16 cellular contexts compared by ENCODE assay signal in the genomic region with DNA sequence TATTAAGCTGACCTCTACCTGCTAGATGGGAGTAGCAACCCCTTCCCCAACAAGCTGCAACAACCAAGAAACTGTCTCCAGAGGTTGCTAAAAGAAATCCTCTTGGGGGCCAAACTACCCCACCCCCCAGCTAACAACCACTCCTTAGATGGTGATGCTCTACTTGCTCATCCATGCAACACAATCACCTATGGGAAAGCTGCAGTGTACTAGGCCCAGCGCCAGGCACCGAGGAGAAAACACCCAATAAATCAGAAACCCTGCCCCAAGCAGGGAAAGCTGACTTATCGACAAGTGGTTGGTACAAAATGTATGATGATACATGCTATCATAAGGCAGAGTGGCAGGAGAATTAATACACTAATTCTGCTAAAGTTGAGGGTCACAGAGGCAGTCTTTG. TPM values are rescaled to one million over a fixed set of nuclear protein-coding genes. Genes with fewer than 3 reads are reported as not detected.
DNase-seq lines count a peak whose midpoint lies in the region; ATAC-seq and TF ChIP-seq lines count a peak whose summit lies in the region.
"Had no signal": no experiment of that assay in that cellular context is flagged by ENCODE, and none has a peak within 500 bp of the region (broad histone marks: within the 10 kb centered on the region; RNA-seq: fewer than 3 reads in every experiment).

No MANE protein-coding gene starts in this region.

- H3K4me1 ChIP-seq in SJSA1 (replicated peaks) (peaks cover 21% of the 10 kb centered on the region), hepatocyte (ENCODE audit: insufficient read depth) (peaks cover 24% of the 10 kb centered on the region)

- H2AFZ ChIP-seq in hepatocyte, result no peak overlapping the region

- intact Hi-C loops in CD4-positive, alpha-beta T cell (cut with DNase I, micrococcal nuclease), result no loop called here

- POLR2A ChIA-PET in CD4-positive, alpha-beta T cell (lab: Charles Lee), result interaction anchor here (0.6 kb wide), 1 partner anchor 10 kb away, joined by 3 read pairs; no protein-coding TSS in a partner anchor

- no peak overlapping the region for H3K4me3 Mint-ChIP-seq in CD4-positive, alpha-beta T cell
- H3K4me3 Mint-ChIP-seq: activated CD8-positive, alpha-beta memory T cell treated with anti-CD3 and anti-CD28 coated beads, Interleukin-2, amount 10 ng/mL, durations not matched to agents 7 days and 5 days had no signal

- H3K9me2 ChIP-seq in hepatocyte (replicated peaks; ENCODE audit: insufficient read depth), result no peaks in the 10 kb centered on the region

- no peak overlapping the region for H3K4me2 ChIP-seq in hepatocyte
- H3K4me2 ChIP-seq: BLaER1 treated with 17β-estradiol and CSF1 and Interleukin-3, amounts not matched to agents 10 nM and 100 nM had no signal

- CTCF ChIA-PET in CD4-positive, alpha-beta T cell (lab: Charles Lee), result no interaction called here

- H3K27ac Mint-ChIP-seq in CD4-positive, alpha-beta T cell, result peak overlapping the region; percentile 79
- H3K27ac Mint-ChIP-seq: activated CD8-positive, alpha-beta memory T cell treated with anti-CD3 and anti-CD28 coated beads, Interleukin-2, amount 10 ng/mL, durations not matched to agents 7 days and 5 days had no signal

- peaks cover 5% of the 10 kb centered on the region for H4K20me1 ChIP-seq in hepatocyte (ENCODE audit: insufficient read depth, poor library complexity, severe bottlenecking)

- TF ChIP-seq CTCF in CD4-positive, alpha-beta T cell (IDR thresholded peaks at IDR 0.05), result no peak
- TF ChIP-seq CTCF in hepatocyte (IDR thresholded peaks at IDR 0.05; ENCODE audit: poor library complexity), result no peak

- no peak overlapping the region for H3K27ac ChIP-seq in CD4-positive, alpha-beta T cell (ENCODE audit: low read depth, low read length)
- H3K27ac ChIP-seq in SJSA1, result 0 out of 2 replicates have a peak overlapping the region, but pooled peaks have one; percentile 1
- peak overlapping the region; percentile 68 for H3K27ac ChIP-seq in hepatocyte
- H3K27ac ChIP-seq: BLaER1 treated with 17β-estradiol and CSF1 and Interleukin-3, amounts not matched to agents 10 nM and 100 nM; coronary artery had no signal

- H3K27me3 ChIP-seq in CD4-positive, alpha-beta T cell (ENCODE audit: control insufficient read depth, insufficient read depth, low read length), result no peaks in the 10 kb centered on the region
- H3K27me3 ChIP-seq in SJSA1 (replicated peaks), result no peaks in the 10 kb centered on the region
- no peaks in the 10 kb centered on the region for H3K27me3 ChIP-seq in hepatocyte
- H3K27me3 ChIP-seq: BLaER1 treated with 17β-estradiol and CSF1 and Interleukin-3, amounts not matched to agents 10 nM and 100 nM had no signal

- H3K36me3 ChIP-seq in SJSA1 (no peaks in the 10 kb centered on the region), hepatocyte (replicated peaks; ENCODE audit: insufficient read depth, low read depth) (no peaks in the 10 kb centered on the region)

- no peaks in the 10 kb centered on the region for H3K36me3 Mint-ChIP-seq in CD4-positive, alpha-beta T cell (ENCODE audit: low read depth)

- H3K79me2 ChIP-seq in hepatocyte, result peaks cover 76% of the 10 kb centered on the region

- H3K4me3 ChIP-seq in SJSA1 (no peak overlapping the region), hepatocyte (no peak overlapping the region)
- H3K4me3 ChIP-seq: BLaER1 treated with 17β-estradiol and CSF1 and Interleukin-3, amounts not matched to agents 10 nM and 100 nM; coronary artery had no signal

- peaks cover 55% of the 10 kb centered on the region for H3K4me1 Mint-ChIP-seq in CD4-positive, alpha-beta T cell (ENCODE audit: low read depth)

- ATAC-seq in CD4-positive, alpha-beta T cell (ENCODE audit: poor library complexity), result no peak

- H3K9me3 Mint-ChIP-seq in CD4-positive, alpha-beta T cell, result no peaks in the 10 kb centered on the region

- no peaks in the 10 kb centered on the region for H3K9me3 ChIP-seq in CD4-positive, alpha-beta T cell (ENCODE audit: control insufficient read depth, low read length)
- H3K9me3 ChIP-seq in SJSA1 (replicated peaks) (no peaks in the 10 kb centered on the region), hepatocyte (ENCODE audit: low read depth) (no peaks in the 10 kb centered on the region)

- WGBS in hepatocyte (ENCODE audit: low lambda C conversion rate, missing lambda C conversion rate), result 61% methylated on average over 3 of the region's 3 CpGs

- H3K27me3 Mint-ChIP-seq in CD4-positive, alpha-beta T cell, result no peaks in the 10 kb centered on the region
- H3K27me3 Mint-ChIP-seq: activated CD8-positive, alpha-beta memory T cell treated with anti-CD3 and anti-CD28 coated beads, Interleukin-2, amount 10 ng/mL, durations not matched to agents 7 days and 5 days had no signal

- no peak for DNase-seq in CD4-positive, alpha-beta T cell
- DNase-seq in EH (ENCODE audit: low read depth) (peak; percentile 27), SJSA1 (ENCODE audit: low read depth in 1 of 2, low spot score in 2 of 2) (no peak), hepatocyte (ENCODE audit: low spot score) (no peak), anterior cingulate cortex (lab: John Stamatoyannopoulos, UW) (no peak), NCI-H2227 (lab: John Stamatoyannopoulos, UW; ENCODE audit: unreplicated experiment) (no peak), activated gamma-delta T cell treated with Interleukin-2 at 50 U/mL for 16 hours (no peak)
- DNase-seq: activated CD8-positive, alpha-beta memory T cell treated with anti-CD3 and anti-CD28 coated beads, Interleukin-2, amount 10 ng/mL, durations not matched to agents 7 days and 5 days; amygdala; erythroblast; hippocampal formation; Kasumi-1; NK-92 treated with Interleukin-12 subunit alpha and Interleukin-12 subunit beta, amount 100 ng/mL, for 24 hours; stimulated activated CD4-positive, alpha-beta T cell treated with anti-CD3 and anti-CD28 coated beads, Interleukin-2, amount 100 ng/mL, for 24 hours had no signal

RNA-seq across cellular contexts. Expression of a gene that starts 17.3 kb away (rescaled TPM):
- 10 to 100 TPM; 12.7 to 13.5 TPM for total RNA-seq in CD4-positive, alpha-beta T cell
- total RNA-seq in SJSA1 (2014; rRNA removed; shearing (Covaris generic)), result 48.2 and 78.1 TPM in 2 replicates
- 53.2 and 55.1 TPM in 2 replicates for total RNA-seq in hepatocyte
- polyA plus RNA-seq in hepatocyte, result 28.2 and 37.5 TPM in 2 replicates
